In genomic region chr9:89787595-89787994, GRCh38 we compare ENCODE assay signal across 8 cellular contexts.
"Had no signal": no experiment of that assay in that cellular context is flagged by ENCODE, and none has a peak within 500 bp of the region (broad histone marks: within the 10 kb centered on the region; RNA-seq: fewer than 3 reads in every experiment).

No MANE protein-coding gene starts in this region.

- H3K9me3 Mint-ChIP-seq: IgD-negative memory B cell had no signal

- H3K4me3 ChIP-seq: K562 had no signal

- H3K36me3 Mint-ChIP-seq: IgD-negative memory B cell had no signal

- ATAC-seq: HepG2, K562 had no signal

- DNase-seq: IMR-90, KBM-7, KG1 had no signal

- FAIRE-seq: HepG2, HTR-8/SVneo, K562 had no signal

- H3K27ac ChIP-seq: HL-60 had no signal
